Comparison of ENCODE assay signal across 19 cellular contexts in genomic region chr14:95059126-95059525, GRCh38.
"Had no signal": no experiment of that assay in that cellular context is flagged by ENCODE, and none has a peak within 500 bp of the region (broad histone marks: within the 10 kb centered on the region; RNA-seq: fewer than 3 reads in every experiment).

No MANE protein-coding gene starts in this region.

- H3K4me1 Mint-ChIP-seq: naive B cell had no signal

- H3K36me3 Mint-ChIP-seq: activated naive CD8-positive, alpha-beta T cell treated with anti-CD3 and anti-CD28 coated beads for 36 hours; naive B cell had no signal

- H3K27me3 ChIP-seq: left lung, neutrophil, suprapubic skin had no signal

- H3K4me3 ChIP-seq: left lung, suprapubic skin had no signal

- H3K27ac Mint-ChIP-seq: activated naive CD8-positive, alpha-beta T cell treated with anti-CD3 and anti-CD28 coated beads for 36 hours; naive B cell; T-helper 1 cell treated with Interleukin-12 subunit alpha and Interleukin-12 subunit beta and Interleukin-4 antibody, amounts not matched to agents 30 μg/mL and 1 μg/mL, for 36 hours had no signal

- H3K36me3 ChIP-seq: left lung, neutrophil, suprapubic skin, WERI-Rb-1 had no signal

- H3K9me3 ChIP-seq: left lung, neutrophil, suprapubic skin had no signal

- H3K27ac ChIP-seq: left lung, neutrophil, parathyroid adenoma, suprapubic skin, WERI-Rb-1 had no signal

- H3K4me1 ChIP-seq: left lung, parathyroid adenoma, suprapubic skin had no signal

- DNase-seq: activated CD4-positive, alpha-beta T cell treated with anti-CD3 and anti-CD28 coated beads for 4 hours; activated naive CD8-positive, alpha-beta T cell treated with anti-CD3 and anti-CD28 coated beads for 36 hours; anterior cingulate cortex; cortex of kidney; effector CD4-positive, alpha-beta T cell; foreskin fibroblast; hippocampal formation; left lung; mammary epithelial cell; naive B cell; stimulated activated CD4-positive, alpha-beta T cell treated with anti-CD3 and anti-CD28 coated beads, Interleukin-4, amount 100 ng/mL, for 24 hours; stimulated activated naive CD4-positive, alpha-beta T cell treated with Interleukin-2 at 50 U/mL for 16 hours; trophoblast cell had no signal

- H3K4me3 Mint-ChIP-seq: activated naive CD8-positive, alpha-beta T cell treated with anti-CD3 and anti-CD28 coated beads for 36 hours; naive B cell; T-helper 1 cell treated with Interleukin-12 subunit alpha and Interleukin-12 subunit beta and Interleukin-4 antibody, amounts not matched to agents 30 μg/mL and 1 μg/mL, for 36 hours had no signal

- H3K27me3 Mint-ChIP-seq: activated naive CD8-positive, alpha-beta T cell treated with anti-CD3 and anti-CD28 coated beads for 36 hours had no signal

- ATAC-seq: left lung had no signal

- H3K9me3 Mint-ChIP-seq: activated naive CD8-positive, alpha-beta T cell treated with anti-CD3 and anti-CD28 coated beads for 36 hours; activated T-helper 2 cell treated with anti-CD3 and anti-CD28 coated beads, Interferon-gamma antibody, Interleukin-2, Interleukin-4, amounts not matched to agents 10 μg/mL and 5 μg/mL and 100 μg/mL, durations not matched to agents 14 hours and 24 hours and 36 hours; naive B cell; T-helper 1 cell treated with Interleukin-12 subunit alpha and Interleukin-12 subunit beta and Interleukin-4 antibody, amounts not matched to agents 30 μg/mL and 1 μg/mL, for 36 hours had no signal
